Comparison of ENCODE assay signal across 32 cellular contexts in genomic region chrX:43266487-43266886, GRCh38.
"Had no signal": no experiment of that assay in that cellular context is flagged by ENCODE, and none has a peak within 500 bp of the region (broad histone marks: within the 10 kb centered on the region; RNA-seq: fewer than 3 reads in every experiment).

No MANE protein-coding gene starts in this region.

- H3K36me3 ChIP-seq: adrenal gland, esophagus muscularis mucosa, gastrocnemius medialis, WERI-Rb-1 had no signal

- H3K27me3 ChIP-seq: body of pancreas, esophagus muscularis mucosa, foreskin keratinocyte, gastrocnemius medialis had no signal

- H3K4me3 ChIP-seq: adrenal gland, body of pancreas, esophagus muscularis mucosa, gastrocnemius medialis had no signal

- H3K4me3 Mint-ChIP-seq: activated B cell treated with CpG ODN at 0.5 μM for 24 hours; activated CD8-positive, alpha-beta T cell treated with anti-CD3 and anti-CD28 coated beads for 36 hours; activated naive CD4-positive, alpha-beta T cell treated with anti-CD3 and anti-CD28 coated beads, Interleukin-2, amount 50 U/mL, for 24 hours; activated naive CD8-positive, alpha-beta T cell treated with anti-CD3 and anti-CD28 coated beads for 36 hours; activated naive CD8-positive, alpha-beta T cell treated with anti-CD3 and anti-CD28 coated beads, Interleukin-2, amount 50 U/mL, for 24 hours; effector memory CD8-positive, alpha-beta T cell; T-helper 17 cell; T-helper 2 cell treated with Interferon-gamma antibody and Interleukin-4, amounts not matched to agents 5 μg/mL and 100 μg/mL, for 36 hours had no signal

- H3K27me3 Mint-ChIP-seq: activated B cell treated with CpG ODN at 0.5 μM for 24 hours; activated CD8-positive, alpha-beta T cell treated with anti-CD3 and anti-CD28 coated beads for 36 hours; activated naive CD4-positive, alpha-beta T cell treated with anti-CD3 and anti-CD28 coated beads, Interleukin-2, amount 50 U/mL, for 24 hours; activated naive CD8-positive, alpha-beta T cell treated with anti-CD3 and anti-CD28 coated beads for 36 hours; activated naive CD8-positive, alpha-beta T cell treated with anti-CD3 and anti-CD28 coated beads, Interleukin-2, amount 50 U/mL, for 24 hours; effector memory CD8-positive, alpha-beta T cell; T-helper 17 cell had no signal

- DNase-seq: activated B cell treated with CpG ODN at 0.5 μM for 24 hours; activated CD4-positive, alpha-beta T cell treated with anti-CD3 and anti-CD28 coated beads for 48 hours; activated CD4-positive, alpha-beta T cell treated with anti-CD3 and anti-CD28 coated beads, Interleukin-2, amount 50 U/mL, for 1 hour; activated CD4-positive, alpha-beta T cell treated with anti-CD3 and anti-CD28 coated beads, Interleukin-2, amount 50 U/mL, for 48 hours; activated CD8-positive, alpha-beta memory T cell treated with anti-CD3 and anti-CD28 coated beads for 24 hours; activated CD8-positive, alpha-beta T cell treated with anti-CD3 and anti-CD28 coated beads for 36 hours; activated effector memory CD4-positive, alpha-beta T cell treated with Interleukin-2 at 50 U/mL for 16 hours; activated gamma-delta T cell treated with Interleukin-2 at 50 U/mL for 16 hours; activated naive CD4-positive, alpha-beta T cell treated with Interleukin-2 at 50 U/mL for 16 hours; activated naive CD8-positive, alpha-beta T cell treated with anti-CD3 and anti-CD28 coated beads for 36 hours; activated naive CD8-positive, alpha-beta T cell treated with anti-CD3 and anti-CD28 coated beads, Interleukin-2, amount 50 U/mL, for 24 hours; activated T-cell treated with anti-CD3 and anti-CD28 coated beads, Interleukin-2, amount 50 U/mL, for 48 hours; adrenal gland; amygdala; aorta; body of pancreas; caudate nucleus; cortex of kidney; dermis blood vessel endothelial cell; effector CD4-positive, alpha-beta T cell; effector memory CD8-positive, alpha-beta T cell; erythroblast; foreskin keratinocyte; gastrocnemius medialis; glutamatergic neuron; T-helper 17 cell; T1000; WERI-Rb-1 had no signal

- H3K9me3 Mint-ChIP-seq: activated B cell treated with CpG ODN at 0.5 μM for 24 hours; activated CD8-positive, alpha-beta T cell treated with anti-CD3 and anti-CD28 coated beads for 36 hours; effector memory CD8-positive, alpha-beta T cell had no signal

- H3K4me1 ChIP-seq: adrenal gland, body of pancreas, esophagus muscularis mucosa, foreskin keratinocyte, gastrocnemius medialis had no signal

- H3K27ac ChIP-seq: adrenal gland, body of pancreas, esophagus muscularis mucosa, foreskin keratinocyte, gastrocnemius medialis, WERI-Rb-1 had no signal

- H3K4me1 Mint-ChIP-seq: activated B cell treated with CpG ODN at 0.5 μM for 24 hours; activated naive CD4-positive, alpha-beta T cell treated with anti-CD3 and anti-CD28 coated beads, Interleukin-2, amount 50 U/mL, for 24 hours; activated naive CD8-positive, alpha-beta T cell treated with anti-CD3 and anti-CD28 coated beads for 36 hours; activated naive CD8-positive, alpha-beta T cell treated with anti-CD3 and anti-CD28 coated beads, Interleukin-2, amount 50 U/mL, for 24 hours; T-helper 17 cell had no signal

- ATAC-seq: activated CD4-positive, CD25-positive, alpha-beta regulatory T cell treated with anti-CD3 and anti-CD28 coated beads, Interleukin-2, amount 50 U/mL, for 24 hours; activated CD8-positive, alpha-beta T cell treated with anti-CD3 and anti-CD28 coated beads for 36 hours; activated naive CD8-positive, alpha-beta T cell treated with anti-CD3 and anti-CD28 coated beads, Interleukin-2, amount 50 U/mL, for 24 hours; body of pancreas; effector memory CD8-positive, alpha-beta T cell; foreskin keratinocyte; gastrocnemius medialis; T-helper 17 cell had no signal

- H3K9me3 ChIP-seq: adrenal gland, body of pancreas, esophagus muscularis mucosa, gastrocnemius medialis had no signal

- H3K27ac Mint-ChIP-seq: activated B cell treated with CpG ODN at 0.5 μM for 24 hours; activated CD8-positive, alpha-beta T cell treated with anti-CD3 and anti-CD28 coated beads for 36 hours; activated naive CD4-positive, alpha-beta T cell treated with anti-CD3 and anti-CD28 coated beads, Interleukin-2, amount 50 U/mL, for 24 hours; activated naive CD8-positive, alpha-beta T cell treated with anti-CD3 and anti-CD28 coated beads for 36 hours; activated naive CD8-positive, alpha-beta T cell treated with anti-CD3 and anti-CD28 coated beads, Interleukin-2, amount 50 U/mL, for 24 hours; effector memory CD8-positive, alpha-beta T cell; T-helper 17 cell; T-helper 2 cell treated with Interferon-gamma antibody and Interleukin-4, amounts not matched to agents 5 μg/mL and 100 μg/mL, for 36 hours had no signal
